ENCODE assay signal across 25 cellular contexts in the genomic region with DNA sequence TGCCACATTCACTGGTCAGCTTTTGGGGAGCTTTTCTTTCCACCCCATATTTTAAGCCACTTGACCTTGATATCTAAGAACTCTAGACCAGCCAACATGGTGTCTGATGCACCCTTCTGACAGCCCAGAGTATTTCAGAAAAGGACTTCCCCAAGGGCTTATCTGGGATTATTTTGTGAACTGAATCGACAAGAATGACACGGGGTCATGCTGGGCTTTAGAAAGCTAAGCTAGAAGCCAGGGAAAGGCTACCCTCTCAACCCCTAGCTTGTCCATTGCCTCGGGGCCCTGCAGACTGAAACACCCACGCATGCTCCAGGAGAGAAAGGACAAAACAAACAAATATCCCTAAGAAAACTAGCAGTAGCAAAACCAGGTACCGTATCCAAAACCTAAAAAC. TPM values are rescaled to one million over a fixed set of nuclear protein-coding genes. Genes with fewer than 3 reads are reported as not detected.
DNase-seq lines count a peak whose midpoint lies in the region; ATAC-seq, FAIRE-seq and TF ChIP-seq lines count a peak whose summit lies in the region.
"Had no signal": no experiment of that assay in that cellular context is flagged by ENCODE, and none has a peak within 500 bp of the region (broad histone marks: within the 10 kb centered on the region; RNA-seq: fewer than 3 reads in every experiment).

No MANE protein-coding gene starts in this region.

- no peak for ATAC-seq in GM12878
- ATAC-seq: CD8-positive, alpha-beta T cell had no signal

- no peak overlapping the region for H2AFZ ChIP-seq in GM12878 (ENCODE audit: control insufficient read depth, low read depth, low read length)
- H2AFZ ChIP-seq in parathyroid adenoma, result peak overlapping the region; percentile 77

- no peaks in the 10 kb centered on the region for H3K4me1 Mint-ChIP-seq in activated naive CD4-positive, alpha-beta T cell treated with anti-CD3 and anti-CD28 coated beads for 36 hours (ENCODE audit: low read depth)

- no TSS peak for BruUV-seq in GM12878 (replicated peaks; lab: Mats Ljungman, UMichigan)

- peak; percentile 27 for TF ChIP-seq RAD21 in GM12878 (IDR thresholded peaks at IDR 0.05; ENCODE audit: insufficient read depth, low read depth, low read length)

- H4K20me1 ChIP-seq in GM12878 (ENCODE audit: control insufficient read depth, insufficient read depth), result no peaks in the 10 kb centered on the region

- H3K27ac ChIP-seq in GM12878 (ENCODE audit: control insufficient read depth, insufficient read depth) (no peak overlapping the region), parathyroid adenoma (peak overlapping the region; percentile 90)
- H3K27ac ChIP-seq: SJSA1 had no signal

- TF ChIP-seq CTCF in GM12878 (IDR thresholded peaks at IDR 0.05 in 2 of 3, conservative IDR thresholded peaks at IDR 0.05 in 1 of 3; ENCODE audit: control insufficient read depth in 2 of 3, extremely low read depth in 1 of 3, insufficient read depth in 1 of 3, low read depth in 3 of 3, low read length in 3 of 3), result 0 out of 6 replicates have a peak, but pooled peaks of 1 of the 3 experiments have one; percentile 4
- TF ChIP-seq CTCF in parathyroid adenoma (IDR thresholded peaks at IDR 0.05), result no peak

- TF ChIP-seq EP300 in GM12878 (IDR thresholded peaks at IDR 0.05; ENCODE audit: borderline replicate concordance in 1 of 2, control insufficient read depth in 1 of 2, low read depth in 2 of 2, low read length in 2 of 2), result no peak

- H3K9me3 Mint-ChIP-seq in activated naive CD4-positive, alpha-beta T cell treated with anti-CD3 and anti-CD28 coated beads for 36 hours, result no peaks in the 10 kb centered on the region
- H3K9me3 Mint-ChIP-seq: CD8-positive, alpha-beta T cell had no signal

- H3K27me3 Mint-ChIP-seq in activated naive CD4-positive, alpha-beta T cell treated with anti-CD3 and anti-CD28 coated beads for 36 hours (ENCODE audit: low read depth), result no peaks in the 10 kb centered on the region

- RAD21 ChIA-PET in GM12878 (lab: Charles Lee; ENCODE audit: unreplicated experiment), result no interaction called here

- no peaks in the 10 kb centered on the region for H3K4me1 ChIP-seq in GM12878 (ENCODE audit: control insufficient read depth, insufficient read depth, low read length)
- peaks cover 37% of the 10 kb centered on the region for H3K4me1 ChIP-seq in parathyroid adenoma
- H3K4me1 ChIP-seq: Caco-2, SJSA1 had no signal

- CTCF ChIA-PET in GM12878 (lab: Yijun Ruan, JAX), result interaction anchor here (0.5 to 5.1 kb wide), 6 partner anchors 7 to 120 kb away, joined by 3 to 72 read pairs (median 5); no protein-coding TSS in a partner anchor
- CTCF ChIA-PET in activated naive CD4-positive, alpha-beta T cell treated with anti-CD3 and anti-CD28 coated beads for 36 hours (lab: Charles Lee), result interaction anchor here (0.6 to 8.2 kb wide), 4 partner anchors 9 to 503 kb away, joined by 3 to 61 read pairs (median 3); no protein-coding TSS in a partner anchor

- no peak overlapping the region for H3K27ac Mint-ChIP-seq in activated naive CD4-positive, alpha-beta T cell treated with anti-CD3 and anti-CD28 coated beads for 36 hours
- H3K27ac Mint-ChIP-seq: CD8-positive, alpha-beta T cell had no signal

- H3K36me3 ChIP-seq in GM12878 (ENCODE audit: control insufficient read depth in 2 of 2, insufficient read depth in 2 of 2, low read length in 1 of 2) (no peaks in the 10 kb centered on the region), parathyroid adenoma (ENCODE audit: control insufficient read depth, insufficient read depth, low read length) (no peaks in the 10 kb centered on the region)
- H3K36me3 ChIP-seq: SJSA1 had no signal

- intact Hi-C loops in GM12878 (cut with micrococcal nuclease; ENCODE audit: unreplicated experiment), result no loop called here
- intact Hi-C loops in activated naive CD4-positive, alpha-beta T cell treated with anti-CD3 and anti-CD28 coated beads for 36 hours (cut with micrococcal nuclease), result no loop called here

- H3K9ac ChIP-seq in GM12878 (ENCODE audit: control insufficient read depth, insufficient read depth, low read length), result no peak overlapping the region
- H3K9ac ChIP-seq in parathyroid adenoma, result no peak overlapping the region

- H3K9me3 ChIP-seq in GM12878 (replicated peaks; ENCODE audit: control insufficient read depth, insufficient read depth, low read length), result no peaks in the 10 kb centered on the region
- no peaks in the 10 kb centered on the region for H3K9me3 ChIP-seq in parathyroid adenoma (ENCODE audit: control insufficient read depth, low read length)
- H3K9me3 ChIP-seq: Caco-2, SJSA1 had no signal

- WGBS in GM12878 (ENCODE audit: insufficient coverage, insufficient replicate concordance, low lambda C conversion rate, missing lambda C conversion rate), result 56% methylated on average over 5 of the region's 5 CpGs

- H3K79me2 ChIP-seq in GM12878 (ENCODE audit: control insufficient read depth, insufficient read depth, low read length) (no peaks in the 10 kb centered on the region), parathyroid adenoma (no peaks in the 10 kb centered on the region)

- SMC1A ChIA-PET in GM12878 (lab: Charles Lee; ENCODE audit: uncharacterized antibody, unreplicated experiment), result no interaction called here

- H3K4me3 ChIP-seq in GM12878, result no peak overlapping the region
- H3K4me3 ChIP-seq in parathyroid adenoma (ENCODE audit: low read depth, low read length), result no peak overlapping the region
- H3K4me3 ChIP-seq: SJSA1 had no signal

- no peaks in the 10 kb centered on the region for H3K27me3 ChIP-seq in GM12878 (replicated peaks in 1 of 2; ENCODE audit: control insufficient read depth in 2 of 2, insufficient read depth in 2 of 2, low read length in 1 of 2)
- no peaks in the 10 kb centered on the region for H3K27me3 ChIP-seq in parathyroid adenoma (ENCODE audit: control insufficient read depth, insufficient read depth, low read length)
- H3K27me3 ChIP-seq: SJSA1 had no signal

- peak; percentile 35 for DNase-seq in ELF-1 (ENCODE audit: low read depth, low spot score)
- DNase-seq in MV-4-11 (lab: John Stamatoyannopoulos, UW), result peak; percentile 5
- DNase-seq in GM12878 (ENCODE audit: low read depth, low spot score), result no peak
- no peak for DNase-seq in activated naive CD4-positive, alpha-beta T cell treated with anti-CD3 and anti-CD28 coated beads for 36 hours
- no peak for DNase-seq in AG20443 (ENCODE audit: low spot score)
- no peak for DNase-seq in NCI-H1694 treated with DMSO at 0.1 percent for 48 hours (lab: John Stamatoyannopoulos, UW)
- DNase-seq: C1 segment of cervical spinal cord; Caco-2; CD8-positive, alpha-beta T cell; DMS 273 treated with DMSO at 0.1 percent for 48 hours; DMS79; EL; GF-D8; NCI-H2081; NCI-H2171; NCI-H226; NCI-H510A; Right ventricle myocardium superior; RPMI8226; T-helper 1 cell had no signal

- FAIRE-seq in GM12878 (lab: Jason Lieb, UNC), result no peak
- FAIRE-seq: A204.1, GM19239, H54 had no signal

- in situ Hi-C loops in GM12878 (cut with MboI), result no loop called here

- H3K4me2 ChIP-seq in GM12878 (ENCODE audit: control insufficient read depth, insufficient read depth), result no peak overlapping the region
- no peak overlapping the region for H3K4me2 ChIP-seq in parathyroid adenoma (ENCODE audit: low read length)

- TF ChIP-seq POLR2A in GM12878 (IDR thresholded peaks at IDR 0.05; ENCODE audit: low read depth, low read length), result no peak

- POLR2A ChIA-PET in GM12878 (lab: Charles Lee), result no interaction called here

- no peak overlapping the region for H3K4me3 Mint-ChIP-seq in activated naive CD4-positive, alpha-beta T cell treated with anti-CD3 and anti-CD28 coated beads for 36 hours
- H3K4me3 Mint-ChIP-seq: CD8-positive, alpha-beta T cell had no signal

- H3K36me3 Mint-ChIP-seq in activated naive CD4-positive, alpha-beta T cell treated with anti-CD3 and anti-CD28 coated beads for 36 hours (ENCODE audit: low read depth), result no peaks in the 10 kb centered on the region

TF ChIP-seq in GM12878, 131 proteins besides CTCF, POLR2A, EP300 and RAD21 (continues in another document):
- TF ChIP-seq SIX5 (IDR thresholded peaks at IDR 0.05; ENCODE audit: low read depth, low read length, severe bottlenecking), result no peak

RNA-seq across cellular contexts. Expression of a gene that starts 16.0 kb away (rescaled TPM):
- total RNA-seq in GM12878 (2013; cell fraction: nucleolus; rRNA removed), result 8.5 TPM in 2 replicates
- total RNA-seq in GM12878 (2014; rRNA removed), result 3.0 and 3.4 TPM in 2 replicates
- total RNA-seq in GM12878 (2014; rRNA removed; fragmentation: Illumina TruSeq; extraction: Trizol), result 1.6 and 2.1 TPM in 2 replicates
- 2.3 and 4.4 TPM in 2 replicates for total RNA-seq in GM12878 (2021)
- 1.7 TPM for polyA plus RNA-seq in GM12878 (2011; ENCODE audit: low read depth)
- 0.15 and 0.30 TPM in 2 replicates for polyA plus RNA-seq in GM12878 (2011; rRNA removed)
- 0.15 and 0.51 TPM in 2 replicates for polyA plus RNA-seq in GM12878 (2011; cell fraction: cytosol; rRNA removed)
- polyA plus RNA-seq in GM12878 (2011; cell fraction: nucleus; rRNA removed), result 1.5 and 1.9 TPM in 2 replicates
- 2.8 and 3.9 TPM in 2 replicates for polyA plus RNA-seq in GM12878 (2012)
- polyA plus RNA-seq in GM12878 (2014; fragmentation: Illumina TruSeq; extraction: Trizol), result 3.9 and 5.3 TPM in 2 replicates
- polyA plus RNA-seq in GM12878 (2014; fragmentation: Nextera tagmentation; extraction: Ambion mirVana), result 1 to 10 TPM in 1 of 2 experiments, under 1 TPM in 1; 0.47 to 1.2 TPM
- polyA plus RNA-seq in GM12878 (2014; rRNA removed), result 4.4 and 4.7 TPM in 2 replicates
- polyA plus RNA-seq in GM12878 (2016; fragmentation: Nextera tagmentation; extraction: Ambion mirVana), result under 1 TPM; 0.83 to 0.97 TPM
- 0.66 and 0.67 TPM in 2 replicates for polyA minus RNA-seq in GM12878 (2011; rRNA and poly(A)+ RNA removed)
- polyA minus RNA-seq in GM12878 (2011; cell fraction: cytosol; rRNA and poly(A)+ RNA removed), result not detected in 2 replicates
- 0.97 and 2.0 TPM in 2 replicates for polyA minus RNA-seq in GM12878 (2011; cell fraction: nucleus; rRNA and poly(A)+ RNA removed)
- total RNA-seq in activated naive CD4-positive, alpha-beta T cell treated with anti-CD3 and anti-CD28 coated beads for 36 hours, result 1 to 10 TPM; 1.1 to 2.3 TPM

RNA-seq across cellular contexts. Expression of a gene that starts 52.9 kb away (rescaled TPM):
- 70.8 and 76.5 TPM in 2 replicates for total RNA-seq in GM12878 (2013; cell fraction: nucleolus; rRNA removed)
- 69.5 and 87.1 TPM in 2 replicates for total RNA-seq in GM12878 (2014; rRNA removed)
- total RNA-seq in GM12878 (2014; rRNA removed; fragmentation: Illumina TruSeq; extraction: Trizol), result 57.1 and 64.5 TPM in 2 replicates
- 108 and 109 TPM in 2 replicates for total RNA-seq in GM12878 (2021)
- polyA plus RNA-seq in GM12878 (2011; ENCODE audit: low read depth), result 30.4 TPM
- 36.0 and 49.5 TPM in 2 replicates for polyA plus RNA-seq in GM12878 (2011; rRNA removed)
- 64.3 and 72.8 TPM in 2 replicates for polyA plus RNA-seq in GM12878 (2011; cell fraction: cytosol; rRNA removed)
- 114 and 145 TPM in 2 replicates for polyA plus RNA-seq in GM12878 (2011; cell fraction: nucleus; rRNA removed)
- polyA plus RNA-seq in GM12878 (2012), result 56.2 and 64.6 TPM in 2 replicates
- 26.7 and 64.1 TPM in 2 replicates for polyA plus RNA-seq in GM12878 (2014; fragmentation: Illumina TruSeq; extraction: Trizol)
- polyA plus RNA-seq in GM12878 (2014; fragmentation: Nextera tagmentation; extraction: Ambion mirVana), result 10 to 100 TPM; 44.1 to 55.6 TPM
- 65.1 and 81.9 TPM in 2 replicates for polyA plus RNA-seq in GM12878 (2014; rRNA removed)
- 100 to 1,000 TPM; 113 to 116 TPM for polyA plus RNA-seq in GM12878 (2016; fragmentation: Nextera tagmentation; extraction: Ambion mirVana)
- 91.9 and 114 TPM in 2 replicates for polyA minus RNA-seq in GM12878 (2011; rRNA and poly(A)+ RNA removed)
- 38.2 and 47.2 TPM in 2 replicates for polyA minus RNA-seq in GM12878 (2011; cell fraction: cytosol; rRNA and poly(A)+ RNA removed)
- polyA minus RNA-seq in GM12878 (2011; cell fraction: nucleus; rRNA and poly(A)+ RNA removed), result 32.4 and 56.3 TPM in 2 replicates
- 10 to 100 TPM; 54.0 to 61.7 TPM for total RNA-seq in activated naive CD4-positive, alpha-beta T cell treated with anti-CD3 and anti-CD28 coated beads for 36 hours

Comparison
In these comparisons a context has a peak if more than half of its experiments do, and no peak if none do; other contexts are left out.
1. DNase-seq: peak in ELF-1 (single experiment) and MV-4-11 (single experiment); none in GM12878 (single experiment), activated naive CD4-positive, alpha-beta T cell treated with anti-CD3 and anti-CD28 coated beads for 36 hours (single experiment), AG20443 (single experiment) and NCI-H1694 treated with DMSO at 0.1 percent for 48 hours (single experiment).